In genomic region chr16:89564476-89565255, GRCh38 we compare ENCODE assay signal across 9 cellular contexts. TPM values are rescaled to one million over a fixed set of nuclear protein-coding genes. Genes with fewer than 3 reads are reported as not detected.
DNase-seq lines count a peak whose midpoint lies in the region; ATAC-seq and TF ChIP-seq lines count a peak whose summit lies in the region.
"Had no signal": no experiment of that assay in that cellular context is flagged by ENCODE, and none has a peak within 500 bp of the region (broad histone marks: within the 10 kb centered on the region; RNA-seq: fewer than 3 reads in every experiment).

No MANE protein-coding gene starts in this region.

- TF ChIP-seq CTCF in HEK293 (tag by site-specific recombination; IDR thresholded peaks at IDR 0.05): no peak
- TF ChIP-seq CTCF in WTC11 (IDR thresholded peaks at IDR 0.05): no peak
- no peak for TF ChIP-seq CTCF in foreskin fibroblast (IDR thresholded peaks at IDR 0.05; ENCODE audit: low read depth, low read length)

- peak overlapping the region; percentile 95 for H3K4me3 ChIP-seq in BLaER1
- H3K4me3 ChIP-seq in HEK293 (ENCODE audit: low read depth, low read length): no peak overlapping the region
- H3K4me3 ChIP-seq in foreskin fibroblast (ENCODE audit: low read depth in 1 of 2, low read length in 2 of 2): no peak overlapping the region

- ATAC-seq in WTC11 (peak; percentile 33), HG02970 (IDR thresholded peaks at IDR 0.05; ENCODE audit: low FRiP score, unreplicated experiment) (no peak)

- peak overlapping the region; percentile 96 for H3K27ac Mint-ChIP-seq in WTC11

- peaks cover 33% of the 10 kb centered on the region for H3K36me3 Mint-ChIP-seq in WTC11

- H3K4me3 Mint-ChIP-seq in WTC11: peak overlapping the region; percentile 99

- peaks cover 50% of the 10 kb centered on the region for H3K4me1 Mint-ChIP-seq in WTC11

- H3K9ac ChIP-seq in BLaER1: peak overlapping the region; percentile 99

- H3K27me3 Mint-ChIP-seq in WTC11 (ENCODE audit: low read depth): no peaks in the 10 kb centered on the region; the same call in 1 of the 2 replicates

- peak overlapping the region; percentile 79 for H3K4me2 ChIP-seq in BLaER1

- H4K20me1 ChIP-seq in BLaER1: peaks cover 64% of the 10 kb centered on the region

- POLR2A ChIA-PET in HEK293 (lab: Yijun Ruan, JAX) (interaction anchor here (0.5 to 2.0 kb wide), 8 partner anchors 12 to 317 kb away, joined by 3 to 17 read pairs (median 4); partner anchors contain the start of gene SPATA2L), WTC11 (lab: Charles Lee) (interaction anchor here (0.7 to 2.0 kb wide), 3 partner anchors 9 to 135 kb away, joined by 3 to 7 read pairs (median 5); no protein-coding TSS in a partner anchor), HEK293T (lab: Yijun Ruan, JAX) (interaction anchor here (0.7 to 1.8 kb wide), 3 partner anchors 38 to 50 kb away, joined by 3 to 4 read pairs (median 3); partner anchors contain the start of gene DPEP1)

- H3K36me3 ChIP-seq in BLaER1 (peaks cover 50% of the 10 kb centered on the region), HEK293 (ENCODE audit: control insufficient read depth in 2 of 2, insufficient read depth in 1 of 2, low read length in 2 of 2) (peaks cover 5 to 45% of the 10 kb centered on the region in 2 experiments; a peak in 2 of 3 replicates)

- no peaks in the 10 kb centered on the region for H3K27me3 ChIP-seq in BLaER1

- CTCF ChIA-PET in HEK293 (lab: Yijun Ruan, JAX) (interaction anchor here (1.3 to 3.1 kb wide), 2 partner anchors 77 to 85 kb away, joined by 3 to 20 read pairs; no protein-coding TSS in a partner anchor), WTC11 (lab: Charles Lee) (interaction anchor here (1.3 to 2.0 kb wide), 8 partner anchors 9 to 394 kb away, joined by 5 to 19 read pairs (median 10); partner anchors contain the start of genes CDH15, CPNE7 and DPEP1), HEK293T (lab: Yijun Ruan, JAX) (no interaction called here)

- DNase-seq in WTC11 (ENCODE audit: low spot score): peak; percentile 58
- DNase-seq in foreskin fibroblast: peak; percentile 21 to 60
- no peak for DNase-seq in HEK293T (ENCODE audit: extremely low spot score)
- no peak for DNase-seq in kidney tubule cell (ENCODE audit: low spot score)
- no peak for DNase-seq in kidney glomerular epithelial cell (lab: John Stamatoyannopoulos, UW)

- H3K9me3 ChIP-seq in BLaER1: no peaks in the 10 kb centered on the region
- H3K9me3 ChIP-seq in HEK293 (ENCODE audit: control insufficient read depth, insufficient read depth, low read depth, low read length): no peaks in the 10 kb centered on the region

- H3K9me3 Mint-ChIP-seq in WTC11: no peaks in the 10 kb centered on the region

- peaks cover 57% of the 10 kb centered on the region for H3K4me1 ChIP-seq in BLaER1
- peaks cover 9% of the 10 kb centered on the region for H3K4me1 ChIP-seq in HEK293 (ENCODE audit: control insufficient read depth, insufficient read depth, low read length)

- H3K27ac ChIP-seq in BLaER1 (no peak overlapping the region), HEK293 (ENCODE audit: extremely low read depth, low read depth, low read length) (peak overlapping the region; percentile 67)

TF ChIP-seq in HEK293, 187 proteins besides CTCF, POLR2A, EP300 and RAD21 (continues in another document):
- TF ChIP-seq, protein P1, sequence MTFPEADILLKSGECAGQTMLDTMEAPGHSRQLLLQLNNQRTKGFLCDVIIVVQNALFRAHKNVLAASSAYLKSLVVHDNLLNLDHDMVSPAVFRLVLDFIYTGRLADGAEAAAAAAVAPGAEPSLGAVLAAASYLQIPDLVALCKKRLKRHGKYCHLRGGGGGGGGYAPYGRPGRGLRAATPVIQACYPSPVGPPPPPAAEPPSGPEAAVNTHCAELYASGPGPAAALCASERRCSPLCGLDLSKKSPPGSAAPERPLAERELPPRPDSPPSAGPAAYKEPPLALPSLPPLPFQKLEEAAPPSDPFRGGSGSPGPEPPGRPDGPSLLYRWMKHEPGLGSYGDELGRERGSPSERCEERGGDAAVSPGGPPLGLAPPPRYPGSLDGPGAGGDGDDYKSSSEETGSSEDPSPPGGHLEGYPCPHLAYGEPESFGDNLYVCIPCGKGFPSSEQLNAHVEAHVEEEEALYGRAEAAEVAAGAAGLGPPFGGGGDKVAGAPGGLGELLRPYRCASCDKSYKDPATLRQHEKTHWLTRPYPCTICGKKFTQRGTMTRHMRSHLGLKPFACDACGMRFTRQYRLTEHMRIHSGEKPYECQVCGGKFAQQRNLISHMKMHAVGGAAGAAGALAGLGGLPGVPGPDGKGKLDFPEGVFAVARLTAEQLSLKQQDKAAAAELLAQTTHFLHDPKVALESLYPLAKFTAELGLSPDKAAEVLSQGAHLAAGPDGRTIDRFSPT (tag by site-specific recombination; IDR thresholded peaks at IDR 0.05): peak; percentile 78; the same call in 1 of the 2 replicates
- TF ChIP-seq ZNF610 (tag by site-specific recombination; IDR thresholded peaks at IDR 0.05; ENCODE audit: borderline replicate concordance): no peak
- TF ChIP-seq ZNF548 (tag by site-specific recombination; IDR thresholded peaks at IDR 0.05): no peak

TF ChIP-seq in WTC11, 78 proteins besides CTCF, POLR2A, EP300 and RAD21 (continues in another document):
- TF ChIP-seq, protein P2, sequence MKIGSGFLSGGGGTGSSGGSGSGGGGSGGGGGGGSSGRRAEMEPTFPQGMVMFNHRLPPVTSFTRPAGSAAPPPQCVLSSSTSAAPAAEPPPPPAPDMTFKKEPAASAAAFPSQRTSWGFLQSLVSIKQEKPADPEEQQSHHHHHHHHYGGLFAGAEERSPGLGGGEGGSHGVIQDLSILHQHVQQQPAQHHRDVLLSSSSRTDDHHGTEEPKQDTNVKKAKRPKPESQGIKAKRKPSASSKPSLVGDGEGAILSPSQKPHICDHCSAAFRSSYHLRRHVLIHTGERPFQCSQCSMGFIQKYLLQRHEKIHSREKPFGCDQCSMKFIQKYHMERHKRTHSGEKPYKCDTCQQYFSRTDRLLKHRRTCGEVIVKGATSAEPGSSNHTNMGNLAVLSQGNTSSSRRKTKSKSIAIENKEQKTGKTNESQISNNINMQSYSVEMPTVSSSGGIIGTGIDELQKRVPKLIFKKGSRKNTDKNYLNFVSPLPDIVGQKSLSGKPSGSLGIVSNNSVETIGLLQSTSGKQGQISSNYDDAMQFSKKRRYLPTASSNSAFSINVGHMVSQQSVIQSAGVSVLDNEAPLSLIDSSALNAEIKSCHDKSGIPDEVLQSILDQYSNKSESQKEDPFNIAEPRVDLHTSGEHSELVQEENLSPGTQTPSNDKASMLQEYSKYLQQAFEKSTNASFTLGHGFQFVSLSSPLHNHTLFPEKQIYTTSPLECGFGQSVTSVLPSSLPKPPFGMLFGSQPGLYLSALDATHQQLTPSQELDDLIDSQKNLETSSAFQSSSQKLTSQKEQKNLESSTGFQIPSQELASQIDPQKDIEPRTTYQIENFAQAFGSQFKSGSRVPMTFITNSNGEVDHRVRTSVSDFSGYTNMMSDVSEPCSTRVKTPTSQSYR (CRISPR knock-in tag; IDR thresholded peaks at IDR 0.05): no peak
- no peak for TF ChIP-seq HMGA2 (CRISPR knock-in tag; IDR thresholded peaks at IDR 0.05)
- peak; percentile 86 for TF ChIP-seq EMX1 (CRISPR knock-in tag; IDR thresholded peaks at IDR 0.05)
- TF ChIP-seq ZBTB21 (CRISPR knock-in tag; IDR thresholded peaks at IDR 0.05; ENCODE audit: borderline replicate concordance): peak; percentile 45; the same call in 1 of the 2 replicates
- TF ChIP-seq, protein P3, sequence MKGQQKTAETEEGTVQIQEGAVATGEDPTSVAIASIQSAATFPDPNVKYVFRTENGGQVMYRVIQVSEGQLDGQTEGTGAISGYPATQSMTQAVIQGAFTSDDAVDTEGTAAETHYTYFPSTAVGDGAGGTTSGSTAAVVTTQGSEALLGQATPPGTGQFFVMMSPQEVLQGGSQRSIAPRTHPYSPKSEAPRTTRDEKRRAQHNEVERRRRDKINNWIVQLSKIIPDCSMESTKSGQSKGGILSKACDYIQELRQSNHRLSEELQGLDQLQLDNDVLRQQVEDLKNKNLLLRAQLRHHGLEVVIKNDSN (CRISPR knock-in tag; IDR thresholded peaks at IDR 0.05): peak; percentile 55; the same call in 1 of the 2 replicates

TF ChIP-seq in HEK293T, 16 proteins besides CTCF, POLR2A, EP300 and RAD21:
- TF ChIP-seq FOXK2 (IDR thresholded peaks at IDR 0.05) (no peak), ARNT (IDR thresholded peaks at IDR 0.05) (no peak), CTBP1 (IDR thresholded peaks at IDR 0.05; ENCODE audit: borderline replicate concordance) (no peak), HDGF (IDR thresholded peaks at IDR 0.05; ENCODE audit: borderline replicate concordance) (no peak), SUZ12 (IDR thresholded peaks at IDR 0.05) (no peak), FOXA1 (IDR thresholded peaks at IDR 0.05) (no peak), BHLHE40 (IDR thresholded peaks at IDR 0.05; ENCODE audit: borderline replicate concordance) (no peak), NFRKB (IDR thresholded peaks at IDR 0.05) (no peak; the same call in 1 of the 2 replicates), TARDBP (IDR thresholded peaks at IDR 0.05) (no peak), ELF4 (IDR thresholded peaks at IDR 0.05) (no peak), LEF1 (IDR thresholded peaks at IDR 0.05; ENCODE audit: borderline replicate concordance) (no peak), SP1 (IDR thresholded peaks at IDR 0.05) (no peak), ZNF384 (IDR thresholded peaks at IDR 0.05) (no peak), FOXM1 (IDR thresholded peaks at IDR 0.05; ENCODE audit: borderline replicate concordance) (no peak), L3MBTL2 (conservative IDR thresholded peaks at IDR 0.05) (no peak; the same call in 1 of the 2 replicates)
- TF ChIP-seq, protein P4, sequence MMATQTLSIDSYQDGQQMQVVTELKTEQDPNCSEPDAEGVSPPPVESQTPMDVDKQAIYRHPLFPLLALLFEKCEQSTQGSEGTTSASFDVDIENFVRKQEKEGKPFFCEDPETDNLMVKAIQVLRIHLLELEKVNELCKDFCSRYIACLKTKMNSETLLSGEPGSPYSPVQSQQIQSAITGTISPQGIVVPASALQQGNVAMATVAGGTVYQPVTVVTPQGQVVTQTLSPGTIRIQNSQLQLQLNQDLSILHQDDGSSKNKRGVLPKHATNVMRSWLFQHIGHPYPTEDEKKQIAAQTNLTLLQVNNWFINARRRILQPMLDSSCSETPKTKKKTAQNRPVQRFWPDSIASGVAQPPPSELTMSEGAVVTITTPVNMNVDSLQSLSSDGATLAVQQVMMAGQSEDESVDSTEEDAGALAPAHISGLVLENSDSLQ (IDR thresholded peaks at IDR 0.05): no peak

RNA-seq across cellular contexts. Expression of gene RPL13, which starts 4.2 kb away (rescaled TPM):
- 2,631 to 3,314 TPM (median 3,295 TPM) in 3 replicates for total RNA-seq in WTC11 (2021)

RNA-seq across cellular contexts. Expression of gene CPNE7, which starts 10.9 kb away (rescaled TPM):
- total RNA-seq in WTC11 (2021): 42.6 to 62.4 TPM (median 55.6 TPM) in 3 replicates
- total RNA-seq: skeletal muscle tissue had no signal

RNA-seq across cellular contexts. Expression of gene DPEP1, which starts 48.8 kb away (rescaled TPM):
- total RNA-seq in WTC11 (2021): 13.6 to 26.5 TPM (median 24.7 TPM) in 3 replicates
- total RNA-seq: skeletal muscle tissue had no signal

RNA-seq across cellular contexts. Expression of gene SPG7, which starts 56.5 kb away (rescaled TPM):
- 132 to 141 TPM (median 133 TPM) in 3 replicates for total RNA-seq in WTC11 (2021)

Comparison
In these comparisons a context has a peak if more than half of its experiments do, and no peak if none do; other contexts are left out.
1. DNase-seq: peak in WTC11 (single experiment) and foreskin fibroblast (2 of 2); none in HEK293T (single experiment), kidney tubule cell (single experiment) and kidney glomerular epithelial cell (single experiment).